8 cellular contexts compared by ENCODE assay signal in genomic region chr6:12957321-12958051, GRCh38.
DNase-seq lines count a peak whose midpoint lies in the region; ATAC-seq, FAIRE-seq and TF ChIP-seq lines count a peak whose summit lies in the region.

No MANE protein-coding gene starts in this region.

- peak overlapping the region; percentile 98 for H3K4me2 ChIP-seq in GM23248 (ENCODE audit: unreplicated experiment)
- H3K4me2 ChIP-seq in K562 (ENCODE audit: insufficient read depth, low read length), result peak overlapping the region; percentile 26; the same call in 1 of the 2 replicates

- H3K4me3 ChIP-seq in GM23248 (peak overlapping the region; percentile 76), K562 (no peak overlapping the region), right cardiac atrium (ENCODE audit: low read length) (peak overlapping the region; percentile 51)

- H3K27ac ChIP-seq in GM23248 (no peak overlapping the region), RWPE1 (no peak overlapping the region; the same call in 1 of the 2 replicates), K562 (ENCODE audit: extremely low read depth, low read depth, low read length) (no peak overlapping the region), right cardiac atrium (ENCODE audit: low read length) (peak overlapping the region; percentile 23)

- H4K20me1 ChIP-seq in GM23248 (ENCODE audit: insufficient read depth) (no peaks in the 10 kb centered on the region), K562 (replicated peaks; ENCODE audit: control insufficient read depth, insufficient read depth, low read length) (no peaks in the 10 kb centered on the region)

- TF ChIP-seq CTCF in RWPE1 (conservative IDR thresholded peaks at IDR 0.05; ENCODE audit: low read depth) (0 out of 2 replicates have a peak, but pooled peaks have one; percentile 30), K562 (IDR thresholded peaks at IDR 0.05 in 2 of 3, conservative IDR thresholded peaks at IDR 0.05 in 1 of 3; ENCODE audit: insufficient read depth in 2 of 3, low read depth in 1 of 3, low read length in 3 of 3) (no peak)

- no TSS peak for BruUV-seq in K562 (replicated peaks; lab: Mats Ljungman, UMichigan)

- TF ChIP-seq EP300 in K562 (IDR thresholded peaks at IDR 0.05; ENCODE audit: low read length), result no peak

- 1% methylated on average over 24 of the region's 24 CpGs for WGBS in GM23248 (ENCODE audit: low coverage in 1 of 2, low lambda C conversion rate in 2 of 2, missing lambda C conversion rate in 2 of 2), 2 experiments
- 1% methylated on average over 24 of the region's 24 CpGs for WGBS in K562 (ENCODE audit: insufficient coverage, low coverage, missing lambda C conversion rate)
- WGBS in right cardiac atrium, result under 1% methylated on average over 24 of the region's 24 CpGs

- H3K4me1 ChIP-seq in GM23248 (ENCODE audit: insufficient read depth), result 0 out of 2 replicates have a peak, but pooled peaks cover 2% of the 10 kb centered on the region
- no peaks in the 10 kb centered on the region for H3K4me1 ChIP-seq in K562 (replicated peaks in 1 of 2; ENCODE audit: control insufficient read depth in 2 of 2, insufficient read depth in 2 of 2, low read length in 2 of 2)
- no peaks in the 10 kb centered on the region for H3K4me1 ChIP-seq in right cardiac atrium (ENCODE audit: control insufficient read depth, insufficient read depth, low read length)

- H3K9ac ChIP-seq in GM23248 (peak overlapping the region; percentile 66), K562 (ENCODE audit: insufficient read depth in 1 of 2, low read depth in 2 of 2, low read length in 2 of 2) (no peak overlapping the region; a peak in 1 of 4 replicates)

- no peaks in the 10 kb centered on the region for H3K9me1 ChIP-seq in K562 (ENCODE audit: control insufficient read depth, insufficient read depth, low read length)

- intact Hi-C loops in K562 (cut with micrococcal nuclease), result no loop called here
- intact Hi-C loops in right cardiac atrium (cut with DNase I), result no loop called here

- no peaks in the 10 kb centered on the region for H3F3A ChIP-seq in GM23248 (ENCODE audit: insufficient read depth)

- no peaks in the 10 kb centered on the region; the same call in 1 of the 2 replicates for H3K27me3 ChIP-seq in GM23248 (replicated peaks; ENCODE audit: insufficient read depth)
- H3K27me3 ChIP-seq in K562 (ENCODE audit: control insufficient read depth in 2 of 2, insufficient read depth in 2 of 2, low read length in 2 of 2), result peaks cover 16 to 27% of the 10 kb centered on the region in 2 experiments
- H3K27me3 ChIP-seq in right cardiac atrium (ENCODE audit: control insufficient read depth, insufficient read depth), result no peaks in the 10 kb centered on the region

- H3K79me2 ChIP-seq in GM23248 (ENCODE audit: insufficient read depth) (no peaks in the 10 kb centered on the region), K562 (ENCODE audit: control insufficient read depth, insufficient read depth, low read length) (no peaks in the 10 kb centered on the region)

- CTCF ChIA-PET in RWPE1 (lab: Yijun Ruan, JAX) (no interaction called here), K562 (lab: Yijun Ruan, JAX; ENCODE audit: low intra/inter-chr PET ratio) (no interaction called here)

- peak overlapping the region; percentile 94 for H2AFZ ChIP-seq in GM23248
- H2AFZ ChIP-seq in K562 (ENCODE audit: low read depth, low read length), result no peak overlapping the region

- POLR2A ChIA-PET in RWPE1 (lab: Yijun Ruan, JAX; ENCODE audit: low non-redundant PET) (no interaction called here), K562 (lab: Yijun Ruan, JAX) (interaction anchor here (0.5 to 0.8 kb wide), 2 partner anchors 41 to 462 kb away, joined by 3 read pairs; no protein-coding TSS in a partner anchor)

- ATAC-seq in K562 (no peak), right cardiac atrium (peak; percentile 91 to 94), HG02884 (IDR thresholded peaks at IDR 0.05; ENCODE audit: unreplicated experiment) (no peak), GM21515 (IDR thresholded peaks at IDR 0.05; ENCODE audit: unreplicated experiment) (no peak)

- DNase-seq in A172 (ENCODE audit: low spot score) (peak; percentile 36), GM23248 (peak; percentile 76), RWPE1 (ENCODE audit: low spot score) (peak; percentile 9), K562 (ENCODE audit: extremely low read depth in 1 of 4, low spot score in 3 of 4) (no peak), right cardiac atrium (peak; percentile 71 to 88 (median 88)), pons (ENCODE audit: low spot score) (peak; percentile 93)

- no peaks in the 10 kb centered on the region for H3K9me3 ChIP-seq in GM23248 (ENCODE audit: low read depth)
- H3K9me3 ChIP-seq in K562 (replicated peaks; ENCODE audit: control insufficient read depth, insufficient read depth, low read depth, low read length), result no peaks in the 10 kb centered on the region
- H3K9me3 ChIP-seq in right cardiac atrium (ENCODE audit: control insufficient read depth, low read length), result no peaks in the 10 kb centered on the region

- 0 out of 4 replicates have a peak, but pooled peaks of 1 of the 2 experiments have one; percentile 3 for TF ChIP-seq RAD21 in K562 (CRISPR knock-in tag; conservative IDR thresholded peaks at IDR 0.05 in 1 of 2, IDR thresholded peaks at IDR 0.05 in 1 of 2)

- no peaks in the 10 kb centered on the region for H3K36me3 ChIP-seq in GM23248 (ENCODE audit: low read depth)
- H3K36me3 ChIP-seq in K562 (ENCODE audit: control insufficient read depth, insufficient read depth, low read length), result no peaks in the 10 kb centered on the region

- no peaks in the 10 kb centered on the region for H3K9me2 ChIP-seq in GM23248 (ENCODE audit: insufficient read depth)

- no peak for FAIRE-seq in K562 (lab: Jason Lieb, UNC)

- TF ChIP-seq POLR2A in K562 (conservative IDR thresholded peaks at IDR 0.05), result no peak

- in situ Hi-C loops in GM23248 (cut with MboI), result no loop called here
- in situ Hi-C loops in K562 (cut with MboI), result no loop called here

TF ChIP-seq in K562, 482 proteins besides CTCF, POLR2A, EP300 and RAD21 (continues in another document):
- no peak for TF ChIP-seq SRSF9 (IDR thresholded peaks at IDR 0.05; ENCODE audit: borderline replicate concordance, low read depth, low read length)
- TF ChIP-seq ARID4B (CRISPR knock-in tag; IDR thresholded peaks at IDR 0.05), result no peak
- 0 out of 2 replicates have a peak, but pooled peaks have one; percentile 13 for TF ChIP-seq TFAP4 (CRISPR knock-in tag; IDR thresholded peaks at IDR 0.05; ENCODE audit: borderline replicate concordance)

Comparison
In these comparisons a context has a peak if more than half of its experiments do, and no peak if none do; other contexts are left out.
1. DNase-seq: peak in A172 (single experiment), GM23248 (single experiment), RWPE1 (single experiment), right cardiac atrium (3 of 3) and pons (single experiment); none in K562 (0 of 4).
2. ATAC-seq: peak in right cardiac atrium (2 of 2); none in K562 (single experiment), HG02884 (single experiment) and GM21515 (single experiment).